Comparison of ENCODE assay signal across 20 cellular contexts in the genomic region with DNA sequence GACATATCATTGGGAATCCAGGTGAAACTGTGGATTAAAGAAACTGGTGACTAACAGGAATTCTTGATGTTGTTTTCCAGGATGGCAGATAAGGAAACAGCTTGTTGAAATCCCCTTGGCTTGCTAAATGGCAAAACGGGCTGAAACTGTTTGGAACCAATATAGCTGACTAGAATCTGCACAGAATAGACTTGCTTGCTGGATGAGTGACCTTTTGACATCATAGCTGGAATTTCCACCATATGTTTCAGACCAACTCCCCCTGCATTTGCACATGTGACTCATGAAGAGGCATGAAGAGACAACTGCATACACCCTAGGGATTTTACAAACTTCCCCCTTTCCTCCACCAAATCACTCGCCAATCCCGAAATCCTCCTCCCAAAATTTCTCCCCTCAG.
DNase-seq lines count a peak whose midpoint lies in the region; ATAC-seq and TF ChIP-seq lines count a peak whose summit lies in the region.
"Had no signal": no experiment of that assay in that cellular context is flagged by ENCODE, and none has a peak within 500 bp of the region (broad histone marks: within the 10 kb centered on the region; RNA-seq: fewer than 3 reads in every experiment).

No MANE protein-coding gene starts in this region.

- peak; percentile 0 for DNase-seq in activated CD4-positive, alpha-beta T cell treated with anti-CD3 and anti-CD28 coated beads, Interleukin-2, amount 10 ng/mL, durations not matched to agents 24 days and 14 days
- no peak for DNase-seq in activated CD4-positive, alpha-beta T cell treated with anti-CD3 and anti-CD28 coated beads, Interleukin-2, amount 50 U/mL, for 1 hour
- DNase-seq in M059J (ENCODE audit: low read depth) = peak; percentile 30
- peak; percentile 67 for DNase-seq in fibroblast of peridontal ligament (ENCODE audit: extremely low read depth)
- DNase-seq in renal cortical epithelial cell (ENCODE audit: low read depth) = peak; percentile 47
- DNase-seq in activated T-cell treated with anti-CD3 and anti-CD28 coated beads, Interleukin-2, amount 50 U/mL, for 4 hours = no peak
- no peak for DNase-seq in GM10266 (ENCODE audit: extremely low spot score)
- DNase-seq: 8988T; activated CD4-positive, alpha-beta T cell treated with anti-CD3 and anti-CD28 coated beads for 1 hour; activated naive CD8-positive, alpha-beta T cell treated with anti-CD3 and anti-CD28 coated beads for 36 hours; GF-D8; NCI-H82; occipital lobe; stimulated activated CD4-positive, alpha-beta T cell treated with anti-CD3 and anti-CD28 coated beads, Interleukin-12 subunit alpha, Interleukin-12 subunit beta, amount 100 ng/mL, for 4 hours; substantia nigra; uterus had no signal

- H3K27ac Mint-ChIP-seq in activated CD4-positive, alpha-beta T cell treated with anti-CD3 and anti-CD28 coated beads, Interleukin-2, amount 10 ng/mL, durations not matched to agents 24 days and 14 days = no peak overlapping the region
- H3K27ac Mint-ChIP-seq: activated naive CD8-positive, alpha-beta T cell treated with anti-CD3 and anti-CD28 coated beads for 36 hours; activated T-helper 17 cell treated with anti-CD3 and anti-CD28 coated beads, Interleukin-2, amount 50 U/mL, for 72 hours; dendritic cell treated with granulocyte-macrophage colony-stimulating factor and Interleukin-4, amounts not matched to agents 40 ng/mL and 50 ng/mL, for 4 days had no signal

- peaks cover 3% of the 10 kb centered on the region for H3K9me3 Mint-ChIP-seq in activated CD4-positive, alpha-beta T cell treated with anti-CD3 and anti-CD28 coated beads, Interleukin-2, amount 10 ng/mL, durations not matched to agents 24 days and 14 days
- peaks cover 7% of the 10 kb centered on the region for H3K9me3 Mint-ChIP-seq in activated T-cell treated with anti-CD3 and anti-CD28 coated beads, Interleukin-2, amount 50 U/mL, for 4 hours

- no peak for TF ChIP-seq CTCF in GM10266 (IDR thresholded peaks at IDR 0.05; ENCODE audit: control insufficient read depth, insufficient read depth, low read depth, missing control alignments)

- H3K4me3 Mint-ChIP-seq in activated CD4-positive, alpha-beta T cell treated with anti-CD3 and anti-CD28 coated beads, Interleukin-2, amount 10 ng/mL, durations not matched to agents 24 days and 14 days = no peak overlapping the region
- no peak overlapping the region for H3K4me3 Mint-ChIP-seq in activated T-cell treated with anti-CD3 and anti-CD28 coated beads, Interleukin-2, amount 50 U/mL, for 4 hours
- H3K4me3 Mint-ChIP-seq: activated naive CD8-positive, alpha-beta T cell treated with anti-CD3 and anti-CD28 coated beads for 36 hours; activated T-helper 17 cell treated with anti-CD3 and anti-CD28 coated beads, Interleukin-2, amount 50 U/mL, for 72 hours; dendritic cell treated with granulocyte-macrophage colony-stimulating factor and Interleukin-4, amounts not matched to agents 40 ng/mL and 50 ng/mL, for 4 days had no signal

- intact Hi-C loops in activated CD4-positive, alpha-beta T cell treated with anti-CD3 and anti-CD28 coated beads, Interleukin-2, amount 10 ng/mL, durations not matched to agents 24 days and 14 days (cut with micrococcal nuclease) = no loop called here

- no peaks in the 10 kb centered on the region for H3K27me3 Mint-ChIP-seq in activated CD4-positive, alpha-beta T cell treated with anti-CD3 and anti-CD28 coated beads, Interleukin-2, amount 10 ng/mL, durations not matched to agents 24 days and 14 days
- H3K27me3 Mint-ChIP-seq in activated T-cell treated with anti-CD3 and anti-CD28 coated beads, Interleukin-2, amount 50 U/mL, for 4 hours (ENCODE audit: low read depth) = no peaks in the 10 kb centered on the region
- H3K27me3 Mint-ChIP-seq: activated naive CD8-positive, alpha-beta T cell treated with anti-CD3 and anti-CD28 coated beads for 36 hours; activated T-helper 17 cell treated with anti-CD3 and anti-CD28 coated beads, Interleukin-2, amount 50 U/mL, for 72 hours; dendritic cell treated with granulocyte-macrophage colony-stimulating factor and Interleukin-4, amounts not matched to agents 40 ng/mL and 50 ng/mL, for 4 days had no signal

- H3K4me1 Mint-ChIP-seq in activated CD4-positive, alpha-beta T cell treated with anti-CD3 and anti-CD28 coated beads, Interleukin-2, amount 10 ng/mL, durations not matched to agents 24 days and 14 days = no peaks in the 10 kb centered on the region
- no peaks in the 10 kb centered on the region for H3K4me1 Mint-ChIP-seq in activated T-cell treated with anti-CD3 and anti-CD28 coated beads, Interleukin-2, amount 50 U/mL, for 4 hours (ENCODE audit: low read depth)
- H3K4me1 Mint-ChIP-seq: activated naive CD8-positive, alpha-beta T cell treated with anti-CD3 and anti-CD28 coated beads for 36 hours; activated T-helper 17 cell treated with anti-CD3 and anti-CD28 coated beads, Interleukin-2, amount 50 U/mL, for 72 hours had no signal

- H3K36me3 Mint-ChIP-seq in activated CD4-positive, alpha-beta T cell treated with anti-CD3 and anti-CD28 coated beads, Interleukin-2, amount 10 ng/mL, durations not matched to agents 24 days and 14 days (ENCODE audit: low read depth) = no peaks in the 10 kb centered on the region
- H3K36me3 Mint-ChIP-seq in activated T-cell treated with anti-CD3 and anti-CD28 coated beads, Interleukin-2, amount 50 U/mL, for 4 hours (ENCODE audit: insufficient read depth) = no peaks in the 10 kb centered on the region
- H3K36me3 Mint-ChIP-seq: activated naive CD8-positive, alpha-beta T cell treated with anti-CD3 and anti-CD28 coated beads for 36 hours had no signal

- ATAC-seq in activated T-cell treated with anti-CD3 and anti-CD28 coated beads, Interleukin-2, amount 50 U/mL, for 4 hours = no peak
- ATAC-seq in GM18858 (IDR thresholded peaks at IDR 0.05; ENCODE audit: unreplicated experiment) = no peak
- ATAC-seq: activated T-helper 17 cell treated with anti-CD3 and anti-CD28 coated beads, Interleukin-2, amount 50 U/mL, for 72 hours; Panc1 had no signal

Comparison
In these comparisons a context has a peak if more than half of its experiments do, and no peak if none do; other contexts are left out.
1. DNase-seq: peak in activated CD4-positive, alpha-beta T cell treated with anti-CD3 and anti-CD28 coated beads, Interleukin-2, amount 10 ng/mL, durations not matched to agents 24 days and 14 days (single experiment), M059J (single experiment), fibroblast of peridontal ligament (single experiment) and renal cortical epithelial cell (single experiment); none in activated CD4-positive, alpha-beta T cell treated with anti-CD3 and anti-CD28 coated beads, Interleukin-2, amount 50 U/mL, for 1 hour (single experiment), activated T-cell treated with anti-CD3 and anti-CD28 coated beads, Interleukin-2, amount 50 U/mL, for 4 hours (single experiment) and GM10266 (single experiment).